Comparison of ENCODE assay signal across 31 cellular contexts in genomic region chr2:238296638-238297457, GRCh38.
"Had no signal": no experiment of that assay in that cellular context is flagged by ENCODE, and none has a peak within 500 bp of the region (broad histone marks: within the 10 kb centered on the region; RNA-seq: fewer than 3 reads in every experiment).

No MANE protein-coding gene starts in this region.

- H3K36me3 ChIP-seq: cardiac muscle cell, gastroesophageal sphincter, right atrium auricular region, thoracic aorta had no signal

- H3K9me3 ChIP-seq: body of pancreas, gastroesophageal sphincter, right atrium auricular region, thoracic aorta had no signal

- DNase-seq: activated CD4-positive, alpha-beta T cell treated with anti-CD3 and anti-CD28 coated beads for 1 hour; activated CD8-positive, alpha-beta memory T cell treated with anti-CD3 and anti-CD28 coated beads, Interleukin-2, amount 10 ng/mL, durations not matched to agents 7 days and 5 days; activated CD8-positive, alpha-beta T cell treated with anti-CD3 and anti-CD28 coated beads, Interleukin-2, amount 10 ng/mL, durations not matched to agents 7 days and 5 days; activated T-cell treated with anti-CD3 and anti-CD28 coated beads, Interleukin-2, amount 50 U/mL, for 48 hours; anterior cingulate cortex; cerebellar nuclear complex; cortex of kidney; effector memory CD8-positive, alpha-beta T cell; islet precursor cell; left ventricle myocardium superior; mammary epithelial cell; naive B cell; occipital lobe; stimulated activated CD4-positive, alpha-beta T cell treated with anti-CD3 and anti-CD28 coated beads, Interleukin-12 subunit alpha, Interleukin-12 subunit beta, amount 100 ng/mL, for 4 hours; stimulated activated CD4-positive, alpha-beta T cell treated with anti-CD3 and anti-CD28 coated beads, Interleukin-4, amount 100 ng/mL, for 1 hour; SW 1271; T-helper 17 cell; T1000; trophoblast cell had no signal

- H3K27ac ChIP-seq: body of pancreas, cardiac muscle cell, gastroesophageal sphincter, hepatocyte, parathyroid adenoma, right atrium auricular region, thoracic aorta had no signal

- ATAC-seq: activated CD8-positive, alpha-beta memory T cell treated with anti-CD3 and anti-CD28 coated beads, Interleukin-2, amount 10 ng/mL, durations not matched to agents 7 days and 5 days; activated CD8-positive, alpha-beta T cell treated with anti-CD3 and anti-CD28 coated beads, Interleukin-2, amount 10 ng/mL, durations not matched to agents 7 days and 5 days; body of pancreas; effector memory CD8-positive, alpha-beta T cell; gastroesophageal sphincter; left ventricle myocardium superior; T-helper 17 cell had no signal

- H3K36me3 Mint-ChIP-seq: activated CD8-positive, alpha-beta memory T cell treated with anti-CD3 and anti-CD28 coated beads, Interleukin-2, amount 10 ng/mL, durations not matched to agents 7 days and 5 days; activated naive CD8-positive, alpha-beta T cell; mesothelial cell of epicardium; naive B cell; WTC11 had no signal

- H3K27ac Mint-ChIP-seq: activated CD8-positive, alpha-beta memory T cell treated with anti-CD3 and anti-CD28 coated beads, Interleukin-2, amount 10 ng/mL, durations not matched to agents 7 days and 5 days; activated CD8-positive, alpha-beta T cell treated with anti-CD3 and anti-CD28 coated beads, Interleukin-2, amount 10 ng/mL, durations not matched to agents 7 days and 5 days; activated naive CD8-positive, alpha-beta T cell; activated T-helper 2 cell treated with anti-CD3 and anti-CD28 coated beads, Interferon-gamma antibody, Interleukin-2, Interleukin-4, amounts not matched to agents 10 μg/mL and 5 μg/mL and 100 μg/mL, durations not matched to agents 14 hours and 24 hours and 36 hours; effector memory CD8-positive, alpha-beta T cell; mesothelial cell of epicardium; naive B cell; stimulated activated naive CD8-positive, alpha-beta T cell treated with anti-CD3 and anti-CD28 coated beads, Interleukin-15, Interleukin-2, amounts not matched to agents 100 ng/mL and 50 ng/mL, for 24 hours; T-helper 17 cell; WTC11 had no signal

- H3K4me3 Mint-ChIP-seq: activated CD8-positive, alpha-beta memory T cell treated with anti-CD3 and anti-CD28 coated beads, Interleukin-2, amount 10 ng/mL, durations not matched to agents 7 days and 5 days; activated CD8-positive, alpha-beta T cell treated with anti-CD3 and anti-CD28 coated beads, Interleukin-2, amount 10 ng/mL, durations not matched to agents 7 days and 5 days; activated naive CD8-positive, alpha-beta T cell; effector memory CD8-positive, alpha-beta T cell; mesothelial cell of epicardium; naive B cell; stimulated activated naive CD8-positive, alpha-beta T cell treated with anti-CD3 and anti-CD28 coated beads, Interleukin-15, Interleukin-2, amounts not matched to agents 100 ng/mL and 50 ng/mL, for 24 hours; T-helper 17 cell; WTC11 had no signal

- H3K27me3 ChIP-seq: body of pancreas, hepatocyte, right atrium auricular region had no signal

- H3K4me1 ChIP-seq: gastroesophageal sphincter, right atrium auricular region had no signal

- H3K9me3 Mint-ChIP-seq: activated T-helper 2 cell treated with anti-CD3 and anti-CD28 coated beads, Interferon-gamma antibody, Interleukin-2, Interleukin-4, amounts not matched to agents 10 μg/mL and 5 μg/mL and 100 μg/mL, durations not matched to agents 14 hours and 24 hours and 36 hours; effector memory CD8-positive, alpha-beta T cell; mesothelial cell of epicardium; naive B cell; stimulated activated naive CD8-positive, alpha-beta T cell treated with anti-CD3 and anti-CD28 coated beads, Interleukin-15, Interleukin-2, amounts not matched to agents 100 ng/mL and 50 ng/mL, for 24 hours; WTC11 had no signal

- H3K4me1 Mint-ChIP-seq: activated CD8-positive, alpha-beta memory T cell treated with anti-CD3 and anti-CD28 coated beads, Interleukin-2, amount 10 ng/mL, durations not matched to agents 7 days and 5 days; mesothelial cell of epicardium; naive B cell; WTC11 had no signal

- H3K4me3 ChIP-seq: body of pancreas, cardiac muscle cell, gastroesophageal sphincter, hepatocyte, right atrium auricular region, thoracic aorta had no signal
